Comparison of ENCODE assay signal across 11 cellular contexts in genomic region chr3:152127058-152127457, GRCh38.
DNase-seq lines count a peak whose midpoint lies in the region; ATAC-seq and TF ChIP-seq lines count a peak whose summit lies in the region.
"Had no signal": no experiment of that assay in that cellular context is flagged by ENCODE, and none has a peak within 500 bp of the region (broad histone marks: within the 10 kb centered on the region; RNA-seq: fewer than 3 reads in every experiment).

No MANE protein-coding gene starts in this region.

- no peak overlapping the region for H2BK5ac ChIP-seq in mesenchymal stem cell (ENCODE audit: low read depth, low read length, poor library complexity, severe bottlenecking)

- H2BK120ac ChIP-seq in mesenchymal stem cell (ENCODE audit: low read depth, low read length) = no peak overlapping the region

- no peak overlapping the region for H3K4ac ChIP-seq in mesenchymal stem cell (ENCODE audit: low read depth in 1 of 2, low read length in 2 of 2)

- H3K9me3 Mint-ChIP-seq in activated CD4-positive, alpha-beta T cell treated with anti-CD3 and anti-CD28 coated beads for 36 hours (ENCODE audit: low read depth) = no peaks in the 10 kb centered on the region
- H3K9me3 Mint-ChIP-seq in activated T-helper 2 cell treated with anti-CD3 and anti-CD28 coated beads, Interferon-gamma antibody, Interleukin-2, Interleukin-4, amounts not matched to agents 10 μg/mL and 5 μg/mL and 100 μg/mL, durations not matched to agents 14 hours and 24 hours and 36 hours = no peaks in the 10 kb centered on the region
- H3K9me3 Mint-ChIP-seq: activated naive CD4-positive, alpha-beta T cell treated with anti-CD3 and anti-CD28 coated beads, Interleukin-2, amount 10 ng/mL, durations not matched to agents 7 days and 5 days had no signal

- no peak overlapping the region for H4K8ac ChIP-seq in mesenchymal stem cell (ENCODE audit: low read length)

- no peak overlapping the region for H3K4me2 ChIP-seq in mesenchymal stem cell (ENCODE audit: low read length, poor library complexity, severe bottlenecking)

- H2BK15ac ChIP-seq in mesenchymal stem cell (ENCODE audit: low read depth, poor library complexity, severe bottlenecking) = no peak overlapping the region

- H3K27me3 Mint-ChIP-seq in activated CD4-positive, alpha-beta T cell treated with anti-CD3 and anti-CD28 coated beads for 36 hours = no peaks in the 10 kb centered on the region
- peaks cover 30% of the 10 kb centered on the region for H3K27me3 Mint-ChIP-seq in activated T-helper 2 cell treated with anti-CD3 and anti-CD28 coated beads, Interferon-gamma antibody, Interleukin-2, Interleukin-4, amounts not matched to agents 10 μg/mL and 5 μg/mL and 100 μg/mL, durations not matched to agents 14 hours and 24 hours and 36 hours (ENCODE audit: low read depth)

- H3K36me3 ChIP-seq in mesenchymal stem cell (ENCODE audit: control insufficient read depth in 1 of 2, insufficient read depth in 2 of 2, low read depth in 1 of 2, low read length in 2 of 2) = no peaks in the 10 kb centered on the region
- no peaks in the 10 kb centered on the region for H3K36me3 ChIP-seq in tibial nerve

- CTCF ChIA-PET in activated CD4-positive, alpha-beta T cell treated with anti-CD3 and anti-CD28 coated beads for 36 hours (lab: Charles Lee) = interaction anchor here (0.6 to 1.2 kb wide), 4 partner anchors 24 to 321 kb away, joined by 3 to 5 read pairs (median 3); no protein-coding TSS in a partner anchor

- POLR2A ChIA-PET in activated CD4-positive, alpha-beta T cell treated with anti-CD3 and anti-CD28 coated beads for 36 hours (lab: Charles Lee) = no interaction called here

- peak overlapping the region; percentile 27 for H3K4me3 Mint-ChIP-seq in activated CD4-positive, alpha-beta T cell treated with anti-CD3 and anti-CD28 coated beads for 36 hours
- H3K4me3 Mint-ChIP-seq in activated T-helper 2 cell treated with anti-CD3 and anti-CD28 coated beads, Interferon-gamma antibody, Interleukin-2, Interleukin-4, amounts not matched to agents 10 μg/mL and 5 μg/mL and 100 μg/mL, durations not matched to agents 14 hours and 24 hours and 36 hours (ENCODE audit: low read depth) = no peak overlapping the region
- H3K4me3 Mint-ChIP-seq: activated naive CD4-positive, alpha-beta T cell treated with anti-CD3 and anti-CD28 coated beads, Interleukin-2, amount 10 ng/mL, durations not matched to agents 7 days and 5 days had no signal

- no peak overlapping the region for H2AK5ac ChIP-seq in mesenchymal stem cell (ENCODE audit: low read length, severe bottlenecking)

- TF ChIP-seq POLR2A in tibial nerve (IDR thresholded peaks at IDR 0.05) = no peak

- H3K27ac ChIP-seq in mesenchymal stem cell (ENCODE audit: low read length, poor library complexity, severe bottlenecking) (no peak overlapping the region), tibial nerve (no peak overlapping the region)
- H3K27ac ChIP-seq: SK-N-MC had no signal

- H3K4me1 Mint-ChIP-seq in activated CD4-positive, alpha-beta T cell treated with anti-CD3 and anti-CD28 coated beads for 36 hours = peaks cover 26% of the 10 kb centered on the region
- H3K4me1 Mint-ChIP-seq in activated T-helper 2 cell treated with anti-CD3 and anti-CD28 coated beads, Interferon-gamma antibody, Interleukin-2, Interleukin-4, amounts not matched to agents 10 μg/mL and 5 μg/mL and 100 μg/mL, durations not matched to agents 14 hours and 24 hours and 36 hours (ENCODE audit: low read depth) = peaks cover 19% of the 10 kb centered on the region

- no peak overlapping the region for H4K91ac ChIP-seq in mesenchymal stem cell (ENCODE audit: low read length)

- intact Hi-C loops in activated CD4-positive, alpha-beta T cell treated with anti-CD3 and anti-CD28 coated beads for 36 hours (cut with DNase I, micrococcal nuclease) = loop anchor here (2.0 to 10.0 kb wide), 5 partner anchors 65 to 810 kb away; partner anchors contain the start of genes GPR87 (in 1 of the 2) and MBNL1 (in 1 of the 2)
- intact Hi-C loops in activated T-helper 2 cell treated with anti-CD3 and anti-CD28 coated beads, Interferon-gamma antibody, Interleukin-2, Interleukin-4, amounts not matched to agents 10 μg/mL and 5 μg/mL and 100 μg/mL, durations not matched to agents 14 hours and 24 hours and 36 hours (cut with micrococcal nuclease) = loop anchor here (1.0 to 10.0 kb wide), 9 partner anchors 8 to 812 kb away; partner anchors contain the start of gene GPR87

- H3K14ac ChIP-seq in mesenchymal stem cell (ENCODE audit: low read length in 2 of 2) = no peak overlapping the region

- WGBS in mesenchymal stem cell = 94% methylated on average over 4 of the region's 4 CpGs
- 91 to 94% methylated on average over 4 of the region's 4 CpGs for WGBS in tibial nerve, 2 donors

- TF ChIP-seq EP300 in tibial nerve (IDR thresholded peaks at IDR 0.05) = no peak

- no peaks in the 10 kb centered on the region for H3K79me1 ChIP-seq in mesenchymal stem cell (replicated peaks; ENCODE audit: low read length, poor library complexity, severe bottlenecking)

- H3K9ac ChIP-seq in mesenchymal stem cell (ENCODE audit: low read length) = no peak overlapping the region

- peak; percentile 33 for DNase-seq in activated CD4-positive, alpha-beta T cell treated with anti-CD3 and anti-CD28 coated beads for 36 hours
- no peak for DNase-seq in activated CD4-positive, alpha-beta T cell treated with anti-CD3 and anti-CD28 coated beads, Interleukin-2, amount 50 U/mL, for 1 hour
- peak; percentile 17 for DNase-seq in mesenchymal stem cell
- no peak for DNase-seq in tibial nerve (ENCODE audit: low spot score in 2 of 2)
- no peak for DNase-seq in RKO (ENCODE audit: low spot score)
- DNase-seq in activated T-helper 2 cell treated with anti-CD3 and anti-CD28 coated beads, Interferon-gamma antibody, Interleukin-2, Interleukin-4, amounts not matched to agents 10 μg/mL and 5 μg/mL and 100 μg/mL, durations not matched to agents 14 hours and 24 hours and 36 hours (ENCODE audit: low spot score) = no peak
- DNase-seq: activated naive CD4-positive, alpha-beta T cell treated with anti-CD3 and anti-CD28 coated beads, Interleukin-2, amount 10 ng/mL, durations not matched to agents 7 days and 5 days; NCI-H1417 treated with DMSO at 0.1 percent for 48 hours had no signal

- H2BK12ac ChIP-seq in mesenchymal stem cell (ENCODE audit: low read length in 2 of 2) = no peak overlapping the region

- H3K9me3 ChIP-seq in mesenchymal stem cell (ENCODE audit: control insufficient read depth, low read length) = no peaks in the 10 kb centered on the region
- no peaks in the 10 kb centered on the region for H3K9me3 ChIP-seq in tibial nerve

- TF ChIP-seq CTCF in tibial nerve (IDR thresholded peaks at IDR 0.05) = no peak

- peak; percentile 95 for ATAC-seq in activated CD4-positive, alpha-beta T cell treated with anti-CD3 and anti-CD28 coated beads for 36 hours
- ATAC-seq in GM21447 (IDR thresholded peaks at IDR 0.05; ENCODE audit: unreplicated experiment) (peak; percentile 100), HG03196 (IDR thresholded peaks at IDR 0.05; ENCODE audit: unreplicated experiment) (peak; percentile 98)

- H2AFZ ChIP-seq in mesenchymal stem cell (ENCODE audit: low read depth, low read length) = no peak overlapping the region

- H3K18ac ChIP-seq in mesenchymal stem cell (ENCODE audit: low read depth in 1 of 2, low read length in 2 of 2) = no peak overlapping the region

- no peaks in the 10 kb centered on the region for H3K36me3 Mint-ChIP-seq in activated CD4-positive, alpha-beta T cell treated with anti-CD3 and anti-CD28 coated beads for 36 hours (ENCODE audit: low read depth)
- H3K36me3 Mint-ChIP-seq in activated T-helper 2 cell treated with anti-CD3 and anti-CD28 coated beads, Interferon-gamma antibody, Interleukin-2, Interleukin-4, amounts not matched to agents 10 μg/mL and 5 μg/mL and 100 μg/mL, durations not matched to agents 14 hours and 24 hours and 36 hours (ENCODE audit: low read depth) = no peaks in the 10 kb centered on the region
- H3K36me3 Mint-ChIP-seq: activated naive CD4-positive, alpha-beta T cell treated with anti-CD3 and anti-CD28 coated beads, Interleukin-2, amount 10 ng/mL, durations not matched to agents 7 days and 5 days had no signal

- H3K4me1 ChIP-seq in mesenchymal stem cell (ENCODE audit: control insufficient read depth, insufficient read depth, low read depth, low read length) (no peaks in the 10 kb centered on the region), tibial nerve (no peaks in the 10 kb centered on the region)

- no peak overlapping the region for H3K23ac ChIP-seq in mesenchymal stem cell (ENCODE audit: low read length in 2 of 2)

- no peaks in the 10 kb centered on the region for H3K27me3 ChIP-seq in mesenchymal stem cell (ENCODE audit: control insufficient read depth in 1 of 2, insufficient read depth in 1 of 2, low read length in 2 of 2)
- no peaks in the 10 kb centered on the region for H3K27me3 ChIP-seq in tibial nerve

- peak overlapping the region; percentile 51 for H3K27ac Mint-ChIP-seq in activated CD4-positive, alpha-beta T cell treated with anti-CD3 and anti-CD28 coated beads for 36 hours
- no peak overlapping the region for H3K27ac Mint-ChIP-seq in activated T-helper 2 cell treated with anti-CD3 and anti-CD28 coated beads, Interferon-gamma antibody, Interleukin-2, Interleukin-4, amounts not matched to agents 10 μg/mL and 5 μg/mL and 100 μg/mL, durations not matched to agents 14 hours and 24 hours and 36 hours
- H3K27ac Mint-ChIP-seq: activated naive CD4-positive, alpha-beta T cell treated with anti-CD3 and anti-CD28 coated beads, Interleukin-2, amount 10 ng/mL, durations not matched to agents 7 days and 5 days had no signal

- H3K4me3 ChIP-seq in mesenchymal stem cell (ENCODE audit: insufficient read depth in 1 of 2, low read depth in 1 of 2, low read length in 2 of 2) (no peak overlapping the region), tibial nerve (no peak overlapping the region)
- H3K4me3 ChIP-seq: SK-N-MC had no signal

Comparison
In these comparisons a context has a peak if more than half of its experiments do, and no peak if none do; other contexts are left out.
1. DNase-seq: peak in activated CD4-positive, alpha-beta T cell treated with anti-CD3 and anti-CD28 coated beads for 36 hours (single experiment) and mesenchymal stem cell (single experiment); none in activated CD4-positive, alpha-beta T cell treated with anti-CD3 and anti-CD28 coated beads, Interleukin-2, amount 50 U/mL, for 1 hour (single experiment), tibial nerve (0 of 2), RKO (single experiment) and activated T-helper 2 cell treated with anti-CD3 and anti-CD28 coated beads, Interferon-gamma antibody, Interleukin-2, Interleukin-4, amounts not matched to agents 10 μg/mL and 5 μg/mL and 100 μg/mL, durations not matched to agents 14 hours and 24 hours and 36 hours (single experiment).
2. Peak in every context shown above with its lines, with median percentiles within 50 percentile points of each other: ATAC-seq.